Comparison of ENCODE assay signal across 8 cellular contexts in genomic region chr4:74364649-74365491, GRCh38. TPM values are rescaled to one million over a fixed set of nuclear protein-coding genes. Genes with fewer than 3 reads are reported as not detected.
DNase-seq lines count a peak whose midpoint lies in the region; ATAC-seq, FAIRE-seq and TF ChIP-seq lines count a peak whose summit lies in the region.

Gene EREG, plus strand, starts transcription at chr4:74365145. Its CDS starts 164 bp downstream, at chr4:74365309.

- TF ChIP-seq CTCF in GM23338 (conservative IDR thresholded peaks at IDR 0.05; ENCODE audit: low read depth in 2 of 2) (no peak), colonic mucosa (IDR thresholded peaks at IDR 0.05) (no peak), HepG2 (CRISPR knock-in tag; IDR thresholded peaks at IDR 0.05) (no peak)

- no peak within 1 kb of the TSS for H3K27ac ChIP-seq in GM23338 (ENCODE audit: low read depth)
- no peak within 1 kb of the TSS for H3K27ac ChIP-seq in colonic mucosa
- no peak within 1 kb of the TSS for H3K27ac ChIP-seq in HepG2 (ENCODE audit: extremely low read length, insufficient read depth, low read length)

- BruUV-seq in HepG2 (replicated peaks; lab: Mats Ljungman, UMichigan), result no TSS peak

- TF ChIP-seq POLR2A in HepG2 (IDR thresholded peaks at IDR 0.05; ENCODE audit: insufficient read depth in 1 of 2, low read depth in 2 of 2, low read length in 2 of 2), result no peak

- in situ Hi-C loops in HepG2 (cut with HindIII; ENCODE audit: extremely low pct_ligation_motif_present, low pct_unique_long_range_greater_than_20kb), result no loop called here

- POLR2A ChIA-PET in HepG2 (lab: Yijun Ruan, JAX), result no interaction called here

- no peak within 1 kb of the TSS for H3K27ac Mint-ChIP-seq in GM23338
- no peak within 1 kb of the TSS for H3K27ac Mint-ChIP-seq in stimulated activated naive CD8-positive, alpha-beta T cell treated with anti-CD3 and anti-CD28 coated beads, Interleukin-15, amount 100 ng/mL, for 72 hours

- H3K4me3 ChIP-seq in GM23338 (peak within 1 kb of the TSS; percentile 83), colonic mucosa (peak within 1 kb of the TSS; percentile 41), HepG2 (replicated peaks in 1 of 3; ENCODE audit: insufficient read depth in 1 of 3, low read depth in 2 of 3, low read length in 3 of 3) (peak within 1 kb of the TSS in 1 of 3 experiments; percentile 37; a peak in 1 of 6 replicates)

- intact Hi-C loops in colonic mucosa (cut with DNase I) (no loop called here), HepG2 (cut with micrococcal nuclease; ENCODE audit: unreplicated experiment) (no loop called here)

- WGBS in HepG2 (ENCODE audit: low lambda C conversion rate), result 58% methylated on average over 17 of the region's 40 CpGs

- no peaks in the 10 kb centered on the region for H3K9me3 Mint-ChIP-seq in GM23338
- no peaks in the 10 kb centered on the region for H3K9me3 Mint-ChIP-seq in stimulated activated naive CD8-positive, alpha-beta T cell treated with anti-CD3 and anti-CD28 coated beads, Interleukin-15, amount 100 ng/mL, for 72 hours

- no peaks in the 10 kb centered on the region for H3K9me2 ChIP-seq in GM23338 (ENCODE audit: insufficient read depth)

- ATAC-seq in GM23338 (peak; percentile 98), HepG2 (peak; percentile 81)
- peak; percentile 83 for ATAC-seq in stimulated activated naive CD8-positive, alpha-beta T cell treated with anti-CD3 and anti-CD28 coated beads, Interleukin-15, amount 100 ng/mL, for 72 hours

- no peak for TF ChIP-seq RAD21 in HepG2 (CRISPR knock-in tag; IDR thresholded peaks at IDR 0.05)

- no peaks in the 10 kb centered on the region for H4K20me1 ChIP-seq in GM23338 (replicated peaks; ENCODE audit: insufficient read depth)
- H4K20me1 ChIP-seq in HepG2 (ENCODE audit: insufficient read depth, low read length), result no peaks in the 10 kb centered on the region

- TF ChIP-seq EP300 in HepG2 (IDR thresholded peaks at IDR 0.05; ENCODE audit: low read depth in 2 of 2, low read length in 2 of 2) (no peak), HepG2 (CRISPR knock-in tag; IDR thresholded peaks at IDR 0.05; ENCODE audit: borderline replicate concordance) (no peak)

- peaks cover 9% of the 10 kb centered on the region; the same call in 2 of the 3 replicates for H3K4me1 Mint-ChIP-seq in GM23338
- H3K4me1 Mint-ChIP-seq in stimulated activated naive CD8-positive, alpha-beta T cell treated with anti-CD3 and anti-CD28 coated beads, Interleukin-15, amount 100 ng/mL, for 72 hours, result peaks cover 15% of the 10 kb centered on the region

- peaks cover 15% of the 10 kb centered on the region for H3K27me3 Mint-ChIP-seq in GM23338 (ENCODE audit: insufficient read depth, low read depth, poor library complexity)
- peaks cover 53% of the 10 kb centered on the region for H3K27me3 Mint-ChIP-seq in stimulated activated naive CD8-positive, alpha-beta T cell treated with anti-CD3 and anti-CD28 coated beads, Interleukin-15, amount 100 ng/mL, for 72 hours

- no peaks in the 10 kb centered on the region for H3K36me3 Mint-ChIP-seq in GM23338 (ENCODE audit: low read depth)

- H3F3A ChIP-seq in GM23338 (replicated peaks; ENCODE audit: low read depth), result no peaks in the 10 kb centered on the region

- H3K9me3 ChIP-seq in colonic mucosa, result no peaks in the 10 kb centered on the region
- no peaks in the 10 kb centered on the region for H3K9me3 ChIP-seq in HepG2 (ENCODE audit: low read length)

- peaks cover 7% of the 10 kb centered on the region for H3K4me1 ChIP-seq in GM23338 (ENCODE audit: insufficient read depth)
- no peaks in the 10 kb centered on the region for H3K4me1 ChIP-seq in colonic mucosa
- no peaks in the 10 kb centered on the region for H3K4me1 ChIP-seq in HepG2 (ENCODE audit: insufficient read depth, low read length)

- CTCF ChIA-PET in HepG2 (lab: Yijun Ruan, JAX; ENCODE audit: low intra/inter-chr PET ratio, low total read pairs), result no interaction called here

- H3K4me2 ChIP-seq in GM23338 (peak within 1 kb of the TSS; percentile 89), HepG2 (ENCODE audit: low read depth, low read length) (peak within 1 kb of the TSS; percentile 49; the same call in 1 of the 2 replicates)

- peaks cover 28% of the 10 kb centered on the region for H3K27me3 ChIP-seq in GM23338 (ENCODE audit: insufficient read depth)
- no peaks in the 10 kb centered on the region for H3K27me3 ChIP-seq in colonic mucosa
- H3K27me3 ChIP-seq in HepG2 (ENCODE audit: control insufficient read depth in 1 of 2, insufficient read depth in 2 of 2, low read length in 2 of 2), result peaks cover 0 to 22% of the 10 kb centered on the region in 2 experiments; a peak in 3 of 5 replicates

- no peak for FAIRE-seq in HepG2 (lab: Jason Lieb, UNC)

- H3K79me2 ChIP-seq in GM23338 (replicated peaks; ENCODE audit: insufficient read depth) (no peaks in the 10 kb centered on the region), HepG2 (ENCODE audit: insufficient read depth, low read length) (no peaks in the 10 kb centered on the region)

- H3K9ac ChIP-seq in colonic mucosa (ENCODE audit: low read depth in 2 of 2, low read length in 2 of 2), result peak within 1 kb of the TSS; percentile 40 to 70
- no peak within 1 kb of the TSS for H3K9ac ChIP-seq in HepG2 (ENCODE audit: insufficient read depth, low read depth, low read length)

- DNase-seq in EL, result peak; percentile 62
- DNase-seq in GM23338 (ENCODE audit: low spot score), result peak; percentile 94
- peak; percentile 32 for DNase-seq in NCI-H510A (lab: John Stamatoyannopoulos, UW)
- DNase-seq in colonic mucosa, result peak; percentile 42
- no peak for DNase-seq in HepG2 (ENCODE audit: low spot score)
- DNase-seq in stimulated activated naive CD8-positive, alpha-beta T cell treated with anti-CD3 and anti-CD28 coated beads, Interleukin-15, amount 100 ng/mL, for 72 hours, result peak; percentile 19 to 25
- no peak for DNase-seq in DMS114 treated with DMSO at 0.1 percent for 48 hours (lab: John Stamatoyannopoulos, UW; ENCODE audit: unreplicated experiment)
- no peak for DNase-seq in KG1 (lab: John Stamatoyannopoulos, UW)

- peak within 1 kb of the TSS; percentile 81 for H3K4me3 Mint-ChIP-seq in GM23338
- H3K4me3 Mint-ChIP-seq in stimulated activated naive CD8-positive, alpha-beta T cell treated with anti-CD3 and anti-CD28 coated beads, Interleukin-15, amount 100 ng/mL, for 72 hours, result peak within 1 kb of the TSS; percentile 81 to 83

- H3K36me3 ChIP-seq in GM23338 (ENCODE audit: insufficient read depth) (no peaks in the 10 kb centered on the region), colonic mucosa (no peaks in the 10 kb centered on the region), HepG2 (replicated peaks in 1 of 2; ENCODE audit: control insufficient read depth in 1 of 2, insufficient read depth in 2 of 2, low read length in 2 of 2) (no peaks in the 10 kb centered on the region)

- H2AFZ ChIP-seq in GM23338 (peak within 1 kb of the TSS; percentile 97; the same call in 1 of the 2 replicates), HepG2 (ENCODE audit: low read length) (no peak within 1 kb of the TSS)

TF ChIP-seq in GM23338, 12 proteins besides CTCF, POLR2A, EP300 and RAD21:
- TF ChIP-seq NANOG (IDR thresholded peaks at IDR 0.05; ENCODE audit: borderline replicate concordance) (no peak), JUNB (IDR thresholded peaks at IDR 0.05; ENCODE audit: unreplicated experiment) (no peak)

TF ChIP-seq in HepG2, 621 proteins besides CTCF, POLR2A, EP300 and RAD21 (continues in another document):
- no peak for TF ChIP-seq ZNF441 (CRISPR knock-in tag; IDR thresholded peaks at IDR 0.05; ENCODE audit: borderline replicate concordance)
- TF ChIP-seq MNT (IDR thresholded peaks at IDR 0.05), result no peak
- TF ChIP-seq ZNF761 (CRISPR knock-in tag; conservative IDR thresholded peaks at IDR 0.05), result no peak

RNA-seq across cellular contexts. Expression of gene EREG, which starts in this region (rescaled TPM):
- 4.2 TPM in 1 of 2 replicates, not detected in the other for total RNA-seq in GM23338 (2014; rRNA removed; shearing (Covaris generic))
- polyA plus RNA-seq in GM23338 (2016; fragmentation: Nextera tagmentation; extraction: Ambion mirVana) (not detected in 2 replicates), HepG2 (2011; rRNA removed) (0.11 and 0.24 TPM in 2 replicates)
- total RNA-seq in colonic mucosa (1 to 10 TPM; 2.4 to 3.5 TPM), HepG2 (2016; rRNA removed; fragmentation: Illumina TruSeq; extraction: Trizol) (0.13 TPM in 1 of 2 replicates, not detected in the other)
- total RNA-seq in HepG2 (2016; cell fraction: cytosol; rRNA removed; fragmentation: Illumina TruSeq; extraction: Trizol; ENCODE audit: low read depth), result not detected in 2 replicates
- total RNA-seq in HepG2 (2016; cell fraction: insoluble cytoplasmic fraction; rRNA removed; fragmentation: Illumina TruSeq; extraction: Trizol), result 0.04 and 0.10 TPM in 2 replicates
- 0.03 and 0.07 TPM in 2 replicates for total RNA-seq in HepG2 (2016; cell fraction: membrane; rRNA removed; fragmentation: Illumina TruSeq; extraction: Trizol)
- total RNA-seq in HepG2 (2016; cell fraction: nucleus; rRNA removed; fragmentation: Illumina TruSeq; extraction: Trizol), result 0.09 and 0.22 TPM in 2 replicates
- polyA plus RNA-seq in HepG2 (2011; cell fraction: cytosol; rRNA removed), result 0.06 and 0.07 TPM in 2 replicates
- 0.08 and 0.09 TPM in 2 replicates for polyA plus RNA-seq in HepG2 (2011; cell fraction: nucleus; rRNA removed)
- polyA plus RNA-seq in HepG2 (2012), result 0.04 and 0.16 TPM in 2 replicates
- polyA plus RNA-seq in HepG2 (2016; cell fraction: cytosol; fragmentation: Illumina TruSeq; extraction: Trizol; ENCODE audit: low read depth), result not detected in 2 replicates
- 0.04 and 0.09 TPM in 2 replicates for polyA plus RNA-seq in HepG2 (2016; cell fraction: insoluble cytoplasmic fraction; fragmentation: Illumina TruSeq; extraction: Trizol; ENCODE audit: low read depth)
- not detected in 2 replicates for polyA plus RNA-seq in HepG2 (2016; cell fraction: membrane; fragmentation: Illumina TruSeq; extraction: Trizol; ENCODE audit: low read depth)
- polyA plus RNA-seq in HepG2 (2016; cell fraction: nucleus; fragmentation: Illumina TruSeq; extraction: Trizol; ENCODE audit: insufficient read depth, low read depth), result 0.44 and 0.65 TPM in 2 replicates
- polyA minus RNA-seq in HepG2 (2011; rRNA and poly(A)+ RNA removed; ENCODE audit: low replicate concordance), result 0.04 and 0.05 TPM in 2 replicates
- 0.09 and 0.10 TPM in 2 replicates for polyA minus RNA-seq in HepG2 (2011; cell fraction: cytosol; rRNA and poly(A)+ RNA removed)
- polyA minus RNA-seq in HepG2 (2011; cell fraction: nucleus; rRNA and poly(A)+ RNA removed), result 0.13 and 0.25 TPM in 2 replicates

Comparison
In these comparisons a context has a peak if more than half of its experiments do, and no peak if none do; other contexts are left out.
1. Peak in ATAC-seq and H3K4me2 ChIP-seq in HepG2; RNA of the gene not detected or under 1 TPM.
2. DNase-seq: peak in EL (single experiment), GM23338 (single experiment), NCI-H510A (single experiment), colonic mucosa (single experiment) and stimulated activated naive CD8-positive, alpha-beta T cell treated with anti-CD3 and anti-CD28 coated beads, Interleukin-15, amount 100 ng/mL, for 72 hours (2 of 2); none in HepG2 (single experiment), DMS114 treated with DMSO at 0.1 percent for 48 hours (single experiment) and KG1 (single experiment).
3. Peak in every context shown above with its lines, with median percentiles within 50 percentile points of each other: ATAC-seq.